11 cellular contexts compared by ENCODE assay signal in genomic region chr16:80718480-80719220, GRCh38.
DNase-seq lines count a peak whose midpoint lies in the region; ATAC-seq, FAIRE-seq and TF ChIP-seq lines count a peak whose summit lies in the region.
"Had no signal": no experiment of that assay in that cellular context is flagged by ENCODE, and none has a peak within 500 bp of the region (broad histone marks: within the 10 kb centered on the region; RNA-seq: fewer than 3 reads in every experiment).

No MANE protein-coding gene starts in this region.

- H3K36me3 ChIP-seq in esophagus muscularis mucosa: no peaks in the 10 kb centered on the region
- H3K36me3 ChIP-seq in prostate gland: no peaks in the 10 kb centered on the region
- H3K36me3 ChIP-seq in vagina: no peaks in the 10 kb centered on the region

- TF ChIP-seq POLR2A in H54 (IDR thresholded peaks at IDR 0.05; ENCODE audit: low read depth, low read length) (no peak), esophagus muscularis mucosa (IDR thresholded peaks at IDR 0.05; ENCODE audit: low read depth) (no peak), prostate gland (IDR thresholded peaks at IDR 0.05) (no peak), vagina (IDR thresholded peaks at IDR 0.05) (no peak)

- no peak for TF ChIP-seq EP300 in esophagus muscularis mucosa (IDR thresholded peaks at IDR 0.05)

- H3K27me3 ChIP-seq in esophagus muscularis mucosa (no peaks in the 10 kb centered on the region), prostate gland (replicated peaks; ENCODE audit: insufficient read depth) (no peaks in the 10 kb centered on the region), vagina (no peaks in the 10 kb centered on the region)

- intact Hi-C loops in esophagus muscularis mucosa (cut with DNase I) (no loop called here), prostate gland (cut with DNase I) (no loop called here), vagina (cut with DNase I) (no loop called here), head of caudate nucleus (cut with DNase I) (no loop called here)

- ATAC-seq in GM21619 (IDR thresholded peaks at IDR 0.05; ENCODE audit: unreplicated experiment): no peak
- ATAC-seq in HG03175 (IDR thresholded peaks at IDR 0.05; ENCODE audit: unreplicated experiment): no peak

- H3K27ac ChIP-seq in esophagus muscularis mucosa (replicated peaks in 1 of 4): no peak overlapping the region
- peak overlapping the region; percentile 57 to 64 for H3K27ac ChIP-seq in prostate gland
- H3K27ac ChIP-seq in vagina: no peak overlapping the region

- no peak for TF ChIP-seq CTCF in esophagus muscularis mucosa (IDR thresholded peaks at IDR 0.05)
- TF ChIP-seq CTCF in prostate gland (IDR thresholded peaks at IDR 0.05): peak in 1 of 4 experiments; percentile 4
- no peak for TF ChIP-seq CTCF in vagina (IDR thresholded peaks at IDR 0.05)

- H3K9me3 ChIP-seq in esophagus muscularis mucosa: peaks cover 0 to 20% (median 11%) of the 10 kb centered on the region in 4 donors
- H3K9me3 ChIP-seq in prostate gland: no peaks in the 10 kb centered on the region
- peaks cover 6% of the 10 kb centered on the region for H3K9me3 ChIP-seq in vagina

- 52% methylated on average over 9 of the region's 10 CpGs for WGBS in esophagus muscularis mucosa
- 46% methylated on average over 10 of the region's 10 CpGs for WGBS in prostate gland

- peak; percentile 23 for FAIRE-seq in H54 (lab: Jason Lieb, UNC)

- H3K4me3 ChIP-seq in esophagus muscularis mucosa: no peak overlapping the region
- H3K4me3 ChIP-seq in prostate gland: no peak overlapping the region
- no peak overlapping the region for H3K4me3 ChIP-seq in vagina

- H3K4me1 ChIP-seq in esophagus muscularis mucosa (no peaks in the 10 kb centered on the region), prostate gland (replicated peaks) (peaks cover 3% of the 10 kb centered on the region), vagina (peaks cover 5% of the 10 kb centered on the region)

- DNase-seq in H54 (ENCODE audit: insufficient read length, low spot score): peak; percentile 24
- DNase-seq in NCI-H69 (lab: John Stamatoyannopoulos, UW): peak; percentile 4
- peak; percentile 88 for DNase-seq in esophagus muscularis mucosa (ENCODE audit: extremely low spot score)
- DNase-seq in prostate gland (ENCODE audit: low spot score): peak; percentile 89
- DNase-seq in vagina (ENCODE audit: extremely low spot score in 2 of 2): no peak
- DNase-seq in head of caudate nucleus: no peak
- DNase-seq: effector CD4-positive, alpha-beta T cell; GDM1; kidney glomerular epithelial cell had no signal

Comparison
In these comparisons a context has a peak if more than half of its experiments do, and no peak if none do; other contexts are left out.
1. DNase-seq: peak in H54 (single experiment), NCI-H69 (single experiment), esophagus muscularis mucosa (single experiment) and prostate gland (single experiment); none in vagina (0 of 2) and head of caudate nucleus (0 of 42).
2. H3K27ac ChIP-seq: peak in prostate gland (2 of 2); none in esophagus muscularis mucosa (0 of 4) and vagina (single experiment).